In the genomic region with DNA sequence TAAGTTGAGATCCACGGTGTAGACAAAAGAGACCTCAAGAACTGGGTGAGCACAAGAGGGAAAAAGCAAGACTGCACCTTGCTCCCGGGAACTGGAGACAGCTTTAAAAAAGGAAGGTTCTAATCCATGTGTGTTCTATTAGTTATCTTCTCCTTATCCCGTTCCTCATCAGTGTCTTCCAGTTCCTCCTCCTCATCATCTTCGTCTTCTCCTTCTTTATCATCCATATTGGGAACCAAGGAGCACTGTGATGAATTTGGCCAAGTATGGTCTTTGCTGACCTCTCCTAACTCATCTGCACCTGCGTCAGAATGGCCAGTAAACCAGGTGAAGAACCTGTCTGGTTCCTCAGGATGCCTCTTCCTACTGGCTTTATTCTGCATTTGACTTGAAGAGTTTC, we compare ENCODE assay signal across 17 cellular contexts. TPM values are rescaled to one million over a fixed set of nuclear protein-coding genes. Genes with fewer than 3 reads are reported as not detected.
DNase-seq lines count a peak whose midpoint lies in the region; ATAC-seq and TF ChIP-seq lines count a peak whose summit lies in the region.
"Had no signal": no experiment of that assay in that cellular context is flagged by ENCODE, and none has a peak within 500 bp of the region (broad histone marks: within the 10 kb centered on the region; RNA-seq: fewer than 3 reads in every experiment).

No MANE protein-coding gene starts in this region.

- no peak overlapping the region for H2AFZ ChIP-seq in trophoblast cell (ENCODE audit: insufficient read depth, low read length, poor library complexity)

- peak overlapping the region; percentile 79 for H3K27ac Mint-ChIP-seq in activated naive CD4-positive, alpha-beta T cell treated with anti-CD3 and anti-CD28 coated beads, Interleukin-2, amount 50 U/mL, for 24 hours
- H3K27ac Mint-ChIP-seq in activated naive CD4-positive, alpha-beta T cell treated with anti-CD3 and anti-CD28 coated beads, Interleukin-2, amount 10 ng/mL, durations not matched to agents 7 days and 5 days, result no peak overlapping the region
- H3K27ac Mint-ChIP-seq in central memory CD8-positive, alpha-beta T cell (ENCODE audit: low read depth), result peak overlapping the region; percentile 93
- H3K27ac Mint-ChIP-seq in stimulated activated memory B cell treated with anti-CD40 and anti-IgM and Interleukin-4, amounts not matched to agents 10 μg/mL and 1 μg/mL and 100 μg/mL, for 72 hours, result no peak overlapping the region
- H3K27ac Mint-ChIP-seq in chondrocyte (ENCODE audit: unreplicated experiment), result no peak overlapping the region

- CTCF ChIA-PET in activated naive CD4-positive, alpha-beta T cell treated with anti-CD3 and anti-CD28 coated beads, Interleukin-2, amount 10 ng/mL, durations not matched to agents 7 days and 5 days (lab: Charles Lee), result interaction anchor here (0.9 kb wide), 1 partner anchor 12 kb away, joined by 3 read pairs; no protein-coding TSS in a partner anchor
- CTCF ChIA-PET in HEK293 (lab: Yijun Ruan, JAX), result interaction anchor here (0.6 to 1.4 kb wide), 3 partner anchors 22 to 136 kb away, joined by 3 to 7 read pairs (median 6); a partner anchor contains a TSS

- H4K12ac ChIP-seq in trophoblast cell (ENCODE audit: low read depth, low read length), result no peak overlapping the region

- H3K36me3 ChIP-seq in HEK293 (ENCODE audit: control insufficient read depth in 2 of 2, insufficient read depth in 1 of 2, low read length in 2 of 2), result peaks cover 0 to 15% of the 10 kb centered on the region in 2 experiments; a peak in 2 of 3 replicates
- peaks cover 6 to 9% of the 10 kb centered on the region in 2 experiments for H3K36me3 ChIP-seq in trophoblast cell (ENCODE audit: control insufficient read depth in 1 of 2, insufficient read depth in 2 of 2, low read length in 2 of 2)

- no peak overlapping the region for H3K4me2 ChIP-seq in trophoblast cell (ENCODE audit: low read length)

- no peaks in the 10 kb centered on the region for H3K27me3 Mint-ChIP-seq in activated naive CD4-positive, alpha-beta T cell treated with anti-CD3 and anti-CD28 coated beads, Interleukin-2, amount 50 U/mL, for 24 hours
- no peaks in the 10 kb centered on the region for H3K27me3 Mint-ChIP-seq in activated naive CD4-positive, alpha-beta T cell treated with anti-CD3 and anti-CD28 coated beads, Interleukin-2, amount 10 ng/mL, durations not matched to agents 7 days and 5 days
- H3K27me3 Mint-ChIP-seq in central memory CD8-positive, alpha-beta T cell, result no peaks in the 10 kb centered on the region
- H3K27me3 Mint-ChIP-seq in stimulated activated memory B cell treated with anti-CD40 and anti-IgM and Interleukin-4, amounts not matched to agents 10 μg/mL and 1 μg/mL and 100 μg/mL, for 72 hours, result no peaks in the 10 kb centered on the region
- no peaks in the 10 kb centered on the region for H3K27me3 Mint-ChIP-seq in chondrocyte (ENCODE audit: low read depth)

- WGBS in trophoblast cell (ENCODE audit: extremely low coverage, insufficient coverage, insufficient read length), result no CpG with 5 or more reads among the region's 5 CpGs

- H2AK5ac ChIP-seq in trophoblast cell (ENCODE audit: low read length), result no peak overlapping the region

- H3K18ac ChIP-seq in trophoblast cell (ENCODE audit: low read length), result no peak overlapping the region

- H3K4me3 ChIP-seq in HEK293 (ENCODE audit: low read depth, low read length) (no peak overlapping the region), trophoblast cell (ENCODE audit: low read depth, low read length) (no peak overlapping the region)
- H3K4me3 ChIP-seq: HAP-1 had no signal

- peaks cover 14% of the 10 kb centered on the region for H3K79me2 ChIP-seq in trophoblast cell (ENCODE audit: control insufficient read depth, insufficient read depth, low read length, poor library complexity)

- H3K79me1 ChIP-seq in trophoblast cell (ENCODE audit: low read length), result no peaks in the 10 kb centered on the region

- H4K91ac ChIP-seq in trophoblast cell (ENCODE audit: low read depth, low read length), result no peak overlapping the region

- H3K23ac ChIP-seq in trophoblast cell (ENCODE audit: low read length), result no peak overlapping the region

- TF ChIP-seq CTCF in HEK293 (tag by site-specific recombination; IDR thresholded peaks at IDR 0.05) (no peak), chondrocyte (IDR thresholded peaks at IDR 0.05) (no peak)

- no peak for DNase-seq in activated naive CD4-positive, alpha-beta T cell treated with anti-CD3 and anti-CD28 coated beads, Interleukin-2, amount 10 ng/mL, durations not matched to agents 7 days and 5 days
- no peak for DNase-seq in central memory CD8-positive, alpha-beta T cell (ENCODE audit: low spot score in 2 of 2)
- no peak for DNase-seq in trophoblast cell
- DNase-seq in Ammon's horn (ENCODE audit: low spot score), result no peak
- no peak for DNase-seq in chondrocyte (ENCODE audit: low spot score)
- DNase-seq: AML-193, MM.1S, NCI-H1105, NCI-H187 treated with DMSO at 0.1 percent for 48 hours, NCI-H2171 treated with DMSO at 0.1 percent for 48 hours, NCI-H774, Right ventricle myocardium superior had no signal

- H3K27ac ChIP-seq in HEK293 (ENCODE audit: extremely low read depth, low read depth, low read length) (no peak overlapping the region), trophoblast cell (ENCODE audit: low read depth, low read length) (no peak overlapping the region)

- 0 out of 2 replicates have a peak, but pooled peaks cover 4% of the 10 kb centered on the region for H3K4me1 ChIP-seq in HEK293 (ENCODE audit: control insufficient read depth, insufficient read depth, low read length)
- H3K4me1 ChIP-seq in trophoblast cell (ENCODE audit: control insufficient read depth in 1 of 2, insufficient read depth in 2 of 2, low read length in 2 of 2), result no peaks in the 10 kb centered on the region

- no peak overlapping the region for H3K14ac ChIP-seq in trophoblast cell (ENCODE audit: low read length)

- peak overlapping the region; percentile 52 for H3K4ac ChIP-seq in trophoblast cell (ENCODE audit: low read depth, low read length)

- no peak overlapping the region for H4K8ac ChIP-seq in trophoblast cell (ENCODE audit: low read depth, low read length)

- H3K4me1 Mint-ChIP-seq in activated naive CD4-positive, alpha-beta T cell treated with anti-CD3 and anti-CD28 coated beads, Interleukin-2, amount 50 U/mL, for 24 hours, result peaks cover 68% of the 10 kb centered on the region
- peaks cover 47% of the 10 kb centered on the region for H3K4me1 Mint-ChIP-seq in activated naive CD4-positive, alpha-beta T cell treated with anti-CD3 and anti-CD28 coated beads, Interleukin-2, amount 10 ng/mL, durations not matched to agents 7 days and 5 days
- peaks cover 54% of the 10 kb centered on the region for H3K4me1 Mint-ChIP-seq in central memory CD8-positive, alpha-beta T cell
- H3K4me1 Mint-ChIP-seq in stimulated activated memory B cell treated with anti-CD40 and anti-IgM and Interleukin-4, amounts not matched to agents 10 μg/mL and 1 μg/mL and 100 μg/mL, for 72 hours, result peaks cover 42% of the 10 kb centered on the region
- H3K4me1 Mint-ChIP-seq in chondrocyte (ENCODE audit: low read depth), result peaks cover 15% of the 10 kb centered on the region

- H2BK5ac ChIP-seq in trophoblast cell (ENCODE audit: low read depth, low read length, poor library complexity), result no peak overlapping the region

- no peaks in the 10 kb centered on the region for H3K9me3 Mint-ChIP-seq in activated naive CD4-positive, alpha-beta T cell treated with anti-CD3 and anti-CD28 coated beads, Interleukin-2, amount 50 U/mL, for 24 hours
- no peaks in the 10 kb centered on the region for H3K9me3 Mint-ChIP-seq in activated naive CD4-positive, alpha-beta T cell treated with anti-CD3 and anti-CD28 coated beads, Interleukin-2, amount 10 ng/mL, durations not matched to agents 7 days and 5 days
- no peaks in the 10 kb centered on the region for H3K9me3 Mint-ChIP-seq in central memory CD8-positive, alpha-beta T cell
- no peaks in the 10 kb centered on the region for H3K9me3 Mint-ChIP-seq in stimulated activated memory B cell treated with anti-CD40 and anti-IgM and Interleukin-4, amounts not matched to agents 10 μg/mL and 1 μg/mL and 100 μg/mL, for 72 hours
- no peaks in the 10 kb centered on the region for H3K9me3 Mint-ChIP-seq in chondrocyte (ENCODE audit: low read depth)

- peak overlapping the region; percentile 30 for H3K4me3 Mint-ChIP-seq in activated naive CD4-positive, alpha-beta T cell treated with anti-CD3 and anti-CD28 coated beads, Interleukin-2, amount 50 U/mL, for 24 hours
- H3K4me3 Mint-ChIP-seq in activated naive CD4-positive, alpha-beta T cell treated with anti-CD3 and anti-CD28 coated beads, Interleukin-2, amount 10 ng/mL, durations not matched to agents 7 days and 5 days, result no peak overlapping the region
- no peak overlapping the region for H3K4me3 Mint-ChIP-seq in central memory CD8-positive, alpha-beta T cell
- no peak overlapping the region for H3K4me3 Mint-ChIP-seq in stimulated activated memory B cell treated with anti-CD40 and anti-IgM and Interleukin-4, amounts not matched to agents 10 μg/mL and 1 μg/mL and 100 μg/mL, for 72 hours
- H3K4me3 Mint-ChIP-seq in chondrocyte (ENCODE audit: unreplicated experiment), result no peak overlapping the region

- peaks cover 11% of the 10 kb centered on the region for H3K36me3 Mint-ChIP-seq in activated naive CD4-positive, alpha-beta T cell treated with anti-CD3 and anti-CD28 coated beads, Interleukin-2, amount 50 U/mL, for 24 hours
- H3K36me3 Mint-ChIP-seq in activated naive CD4-positive, alpha-beta T cell treated with anti-CD3 and anti-CD28 coated beads, Interleukin-2, amount 10 ng/mL, durations not matched to agents 7 days and 5 days, result peaks cover 32% of the 10 kb centered on the region
- peaks cover 12% of the 10 kb centered on the region for H3K36me3 Mint-ChIP-seq in central memory CD8-positive, alpha-beta T cell (ENCODE audit: insufficient read depth)
- peaks cover 38% of the 10 kb centered on the region for H3K36me3 Mint-ChIP-seq in stimulated activated memory B cell treated with anti-CD40 and anti-IgM and Interleukin-4, amounts not matched to agents 10 μg/mL and 1 μg/mL and 100 μg/mL, for 72 hours
- no peaks in the 10 kb centered on the region for H3K36me3 Mint-ChIP-seq in chondrocyte (ENCODE audit: low read depth)

- no peak for ATAC-seq in central memory CD8-positive, alpha-beta T cell (replicated peaks; ENCODE audit: extremely low read depth, poor library complexity, severe bottlenecking)
- no peak for ATAC-seq in stimulated activated memory B cell treated with anti-CD40 and anti-IgM and Interleukin-4, amounts not matched to agents 10 μg/mL and 1 μg/mL and 100 μg/mL, for 72 hours
- ATAC-seq: Panc1 had no signal

- H3K27me3 ChIP-seq in trophoblast cell (ENCODE audit: insufficient read depth, low read length), result no peaks in the 10 kb centered on the region

- H3K9me3 ChIP-seq in HEK293 (ENCODE audit: control insufficient read depth, insufficient read depth, low read depth, low read length) (no peaks in the 10 kb centered on the region), trophoblast cell (ENCODE audit: insufficient read depth, low read depth, low read length) (no peaks in the 10 kb centered on the region)
- H3K9me3 ChIP-seq: HAP-1 had no signal

- H3K9ac ChIP-seq in trophoblast cell (ENCODE audit: low read length), result no peak overlapping the region

- H2BK12ac ChIP-seq in trophoblast cell (ENCODE audit: low read length), result no peak overlapping the region

- H2BK120ac ChIP-seq in trophoblast cell (ENCODE audit: insufficient read depth, low read length, poor library complexity), result no peak overlapping the region

- POLR2A ChIA-PET in HEK293 (lab: Yijun Ruan, JAX), result no interaction called here

RNA-seq across cellular contexts. Expression of a gene that starts 22.1 kb away (rescaled TPM):
- polyA plus RNA-seq in trophoblast cell (2013), result 39.4 and 40.8 TPM in 2 replicates
- total RNA-seq in chondrocyte, result 59.6 to 92.3 TPM (median 61.0 TPM) in 3 replicates

RNA-seq across cellular contexts. Expression of a gene that starts 35.4 kb away (rescaled TPM):
- 39.9 and 42.1 TPM in 2 replicates for polyA plus RNA-seq in trophoblast cell (2013)
- total RNA-seq in chondrocyte, result 24.5 to 27.3 TPM (median 27.2 TPM) in 3 replicates

RNA-seq across cellular contexts. Expression of a gene that starts 50.5 kb away (rescaled TPM):
- polyA plus RNA-seq in trophoblast cell (2013), result 17.6 and 18.7 TPM in 2 replicates
- 32.5 to 34.8 TPM (median 33.0 TPM) in 3 replicates for total RNA-seq in chondrocyte

Comparison
In these comparisons a context has a peak if more than half of its experiments do, and no peak if none do; other contexts are left out.
1. H3K27ac Mint-ChIP-seq: peak in activated naive CD4-positive, alpha-beta T cell treated with anti-CD3 and anti-CD28 coated beads, Interleukin-2, amount 50 U/mL, for 24 hours (single experiment) and central memory CD8-positive, alpha-beta T cell (single experiment); none in activated naive CD4-positive, alpha-beta T cell treated with anti-CD3 and anti-CD28 coated beads, Interleukin-2, amount 10 ng/mL, durations not matched to agents 7 days and 5 days (single experiment), stimulated activated memory B cell treated with anti-CD40 and anti-IgM and Interleukin-4, amounts not matched to agents 10 μg/mL and 1 μg/mL and 100 μg/mL, for 72 hours (single experiment) and chondrocyte (single experiment).